21 cellular contexts compared by ENCODE assay signal in genomic region chr7:139704308-139704879, GRCh38.
A peak's percentile ranks its signal among the peaks of the same experiment; 100 is the strongest.
DNase-seq lines count a peak whose midpoint lies in the region; ATAC-seq and TF ChIP-seq lines count a peak whose summit lies in the region.
"Had no signal": no experiment of that assay in that cellular context is flagged by ENCODE, and none has a peak within 500 bp of the region (broad histone marks: within the 10 kb centered on the region; RNA-seq: fewer than 3 reads in every experiment).

No MANE protein-coding gene starts in this region.

- WGBS in lung, 2 donors, result 85 to 88% methylated on average over 8 of the region's 8 CpGs
- 85 to 87% methylated on average over 8 of the region's 8 CpGs for WGBS in upper lobe of left lung, 2 donors

- H3K9me3 ChIP-seq in left ventricle myocardium inferior (replicated peaks), result no peaks in the 10 kb centered on the region
- H3K9me3 ChIP-seq in lung (ENCODE audit: control insufficient read depth in 2 of 2, insufficient read depth in 1 of 2, low read length in 1 of 2), result peaks cover 0 to 2% of the 10 kb centered on the region in 2 donors
- no peaks in the 10 kb centered on the region for H3K9me3 ChIP-seq in upper lobe of left lung
- H3K9me3 ChIP-seq: MG63, SK-N-SH, upper lobe of right lung had no signal

- H3K36me3 ChIP-seq in left ventricle myocardium inferior (peaks cover 15% of the 10 kb centered on the region), lung (ENCODE audit: control insufficient read depth in 2 of 2, insufficient read depth in 2 of 2, low read length in 2 of 2) (peaks cover 3 to 29% of the 10 kb centered on the region in 2 donors), upper lobe of left lung (peaks cover 0 to 39% (median 14%) of the 10 kb centered on the region in 4 donors)
- H3K36me3 ChIP-seq: MG63 had no signal

- no peaks in the 10 kb centered on the region for H3K27me3 Mint-ChIP-seq in activated T-helper 17 cell treated with anti-CD3 and anti-CD28 coated beads, Interleukin-2, amount 50 U/mL, for 72 hours

- no peak for TF ChIP-seq CTCF in left ventricle myocardium inferior (IDR thresholded peaks at IDR 0.05; ENCODE audit: borderline replicate concordance)
- TF ChIP-seq CTCF in lung (IDR thresholded peaks at IDR 0.05; ENCODE audit: control extremely low read depth, extremely low read depth), result no peak
- TF ChIP-seq CTCF in upper lobe of left lung (IDR thresholded peaks at IDR 0.05), result no peak

- H3K27me3 ChIP-seq in left ventricle myocardium inferior (ENCODE audit: low read depth), result no peaks in the 10 kb centered on the region
- no peaks in the 10 kb centered on the region for H3K27me3 ChIP-seq in lung (ENCODE audit: control insufficient read depth, insufficient read depth)
- H3K27me3 ChIP-seq in upper lobe of left lung, result no peaks in the 10 kb centered on the region
- H3K27me3 ChIP-seq: brain microvascular endothelial cell, MG63, upper lobe of right lung had no signal

- TF ChIP-seq POLR2A in upper lobe of left lung (IDR thresholded peaks at IDR 0.05), result no peak

- H3K4me3 ChIP-seq in left ventricle myocardium inferior, result no peak overlapping the region
- no peak overlapping the region for H3K4me3 ChIP-seq in lung
- no peak overlapping the region for H3K4me3 ChIP-seq in upper lobe of left lung
- H3K4me3 ChIP-seq: coronary artery, MG63, upper lobe of right lung had no signal

- H3K27ac ChIP-seq in left ventricle myocardium inferior (replicated peaks), result peak overlapping the region; percentile 90
- peak overlapping the region; percentile 52 to 83 for H3K27ac ChIP-seq in lung (ENCODE audit: low read depth in 1 of 2, low read length in 1 of 2)
- peak overlapping the region in 3 of 4 donors; percentile 67 to 72 (median 71) for H3K27ac ChIP-seq in upper lobe of left lung
- H3K27ac ChIP-seq: brain microvascular endothelial cell, upper lobe of right lung had no signal

- peaks cover 93% of the 10 kb centered on the region for H3K4me1 ChIP-seq in left ventricle myocardium inferior
- peaks cover 20 to 34% of the 10 kb centered on the region in 2 donors for H3K4me1 ChIP-seq in lung (ENCODE audit: control insufficient read depth in 2 of 2, insufficient read depth in 2 of 2, low read length in 2 of 2)
- peaks cover 26 to 44% (median 35%) of the 10 kb centered on the region in 4 donors for H3K4me1 ChIP-seq in upper lobe of left lung

- no peak overlapping the region for H3K4me3 Mint-ChIP-seq in activated T-helper 17 cell treated with anti-CD3 and anti-CD28 coated beads, Interleukin-2, amount 50 U/mL, for 72 hours
- H3K4me3 Mint-ChIP-seq: CD14-positive monocyte had no signal

- H3K27ac Mint-ChIP-seq in activated T-helper 17 cell treated with anti-CD3 and anti-CD28 coated beads, Interleukin-2, amount 50 U/mL, for 72 hours, result peak overlapping the region; percentile 4

- no peaks in the 10 kb centered on the region for H3K9me3 Mint-ChIP-seq in activated T-helper 17 cell treated with anti-CD3 and anti-CD28 coated beads, Interleukin-2, amount 50 U/mL, for 72 hours

- no peak for TF ChIP-seq EP300 in upper lobe of left lung (IDR thresholded peaks at IDR 0.05)

- intact Hi-C loops in left ventricle myocardium inferior (cut with micrococcal nuclease) (no loop called here), left ventricle myocardium superior (cut with micrococcal nuclease) (no loop called here)

- H3K36me3 Mint-ChIP-seq in activated T-helper 17 cell treated with anti-CD3 and anti-CD28 coated beads, Interleukin-2, amount 50 U/mL, for 72 hours (ENCODE audit: low read depth), result peaks cover 36% of the 10 kb centered on the region

- no peak for ATAC-seq in left ventricle myocardium superior
- ATAC-seq in activated T-helper 17 cell treated with anti-CD3 and anti-CD28 coated beads, Interleukin-2, amount 50 U/mL, for 72 hours (replicated peaks), result no peak
- no peak for ATAC-seq in lung (ENCODE audit: insufficient read depth, low FRiP score)
- no peak for ATAC-seq in upper lobe of left lung (ENCODE audit: low FRiP score in 2 of 2)
- no peak for ATAC-seq in GM18520 (IDR thresholded peaks at IDR 0.05; ENCODE audit: unreplicated experiment)
- ATAC-seq: upper lobe of right lung had no signal

- no peak for DNase-seq in left ventricle myocardium inferior
- no peak for DNase-seq in left ventricle myocardium superior
- DNase-seq in lung (ENCODE audit: low spot score), result no peak
- DNase-seq in upper lobe of left lung, result no peak
- DNase-seq in DMS79 treated with DMSO at 0.1 percent for 48 hours (lab: John Stamatoyannopoulos, UW), result no peak
- DNase-seq in hypothalamus (lab: John Stamatoyannopoulos, UW), result no peak
- DNase-seq: activated gamma-delta T cell treated with Interleukin-2 at 50 U/mL for 16 hours; activated T-cell treated with anti-CD3 and anti-CD28 coated beads for 4 hours; brain microvascular endothelial cell; MG63; NCI-H1417 treated with DMSO at 0.1 percent for 48 hours; NCI-H524; occipital lobe; retina; SK-N-SH; stimulated activated CD4-positive, alpha-beta T cell treated with anti-CD3 and anti-CD28 coated beads, Interleukin-4, amount 100 ng/mL, for 24 hours; upper lobe of right lung had no signal

- H3K4me1 Mint-ChIP-seq in activated T-helper 17 cell treated with anti-CD3 and anti-CD28 coated beads, Interleukin-2, amount 50 U/mL, for 72 hours, result peaks cover 18% of the 10 kb centered on the region
